ENCODE assay signal across 19 cellular contexts in genomic region chr18:54871231-54871630, GRCh38. TPM values are rescaled to one million over a fixed set of nuclear protein-coding genes. Genes with fewer than 3 reads are reported as not detected.
DNase-seq lines count a peak whose midpoint lies in the region; ATAC-seq and TF ChIP-seq lines count a peak whose summit lies in the region.
"Had no signal": no experiment of that assay in that cellular context is flagged by ENCODE, and none has a peak within 500 bp of the region (broad histone marks: within the 10 kb centered on the region; RNA-seq: fewer than 3 reads in every experiment).

No MANE protein-coding gene starts in this region.

- no peaks in the 10 kb centered on the region for H3K36me3 ChIP-seq in SK-N-MC (ENCODE audit: insufficient read depth, low read length)
- H3K36me3 ChIP-seq in transverse colon = no peaks in the 10 kb centered on the region

- no peaks in the 10 kb centered on the region for H3K27me3 Mint-ChIP-seq in T-cell
- H3K27me3 Mint-ChIP-seq: T-helper 17 cell had no signal

- H3K27ac ChIP-seq in SK-N-MC (no peak overlapping the region), transverse colon (no peak overlapping the region)
- H3K27ac ChIP-seq: 22Rv1 had no signal

- H3K9me3 ChIP-seq in SK-N-MC (ENCODE audit: low read depth, low read length) (no peaks in the 10 kb centered on the region), transverse colon (no peaks in the 10 kb centered on the region)

- no peak overlapping the region for H3K4me3 ChIP-seq in SK-N-MC
- H3K4me3 ChIP-seq in transverse colon = no peak overlapping the region
- H3K4me3 ChIP-seq: GM12878 had no signal

- in situ Hi-C loops in transverse colon (cut with MboI; ENCODE audit: low pct_ligation_motif_present in 1 of 4, low pct_unique_long_range_greater_than_20kb in 1 of 4, low sequenced_read_pairs in 3 of 4) = no loop called here

- POLR2A ChIA-PET in T-cell (lab: Charles Lee) = interaction anchor here in 1 of 2 donors (0.9 kb wide), 1 partner anchor 11 kb away, joined by 7 read pairs; no protein-coding TSS in a partner anchor

- no peaks in the 10 kb centered on the region for H3K9me3 Mint-ChIP-seq in T-cell

- TF ChIP-seq CTCF in transverse colon (IDR thresholded peaks at IDR 0.05) = no peak

- no peak overlapping the region for H3K9ac ChIP-seq in SK-N-MC (ENCODE audit: insufficient read length)

- 87 to 98% methylated on average over 6 of the region's 6 CpGs for WGBS in transverse colon (ENCODE audit: low coverage in 1 of 2), 2 donors

- DNase-seq in DMS79 treated with DMSO at 0.1 percent for 48 hours (lab: John Stamatoyannopoulos, UW) (peak; percentile 35), DMS79 (lab: John Stamatoyannopoulos, UW) (no peak), SK-N-MC (ENCODE audit: low read depth, low spot score) (peak; percentile 57), amniotic epithelial cell (ENCODE audit: low read depth) (peak; percentile 37), transverse colon (no peak), T-cell (no peak), NCI-H526 treated with DMSO at 0.1 percent for 48 hours (lab: John Stamatoyannopoulos, UW) (no peak)
- no peak for DNase-seq in stimulated activated CD4-positive, alpha-beta T cell treated with anti-CD3 and anti-CD28 coated beads, Interleukin-4, amount 100 ng/mL, for 1 hour
- DNase-seq: AML-193, KG1, MV-4-11, NCI-H1930, NCI-H2171, NCI-H446, SHP77, T-helper 17 cell had no signal

- H3K27ac Mint-ChIP-seq in T-cell = no peak overlapping the region
- H3K27ac Mint-ChIP-seq: CD14-positive monocyte, T-helper 17 cell had no signal

- TF ChIP-seq POLR2A in transverse colon (IDR thresholded peaks at IDR 0.05) = no peak

- no peak overlapping the region for H3K4me3 Mint-ChIP-seq in T-cell
- H3K4me3 Mint-ChIP-seq: CD14-positive monocyte, T-helper 17 cell had no signal

- H3K27me3 ChIP-seq in transverse colon = no peaks in the 10 kb centered on the region

- CTCF ChIA-PET in T-cell (lab: Charles Lee) = no interaction called here

- TF ChIP-seq EP300 in transverse colon (IDR thresholded peaks at IDR 0.05; ENCODE audit: low read depth) = no peak

- peaks cover 0 to 17% (median 8%) of the 10 kb centered on the region in 4 donors for H3K4me1 ChIP-seq in transverse colon

- peaks cover 8% of the 10 kb centered on the region for H3K36me3 Mint-ChIP-seq in T-cell
- H3K36me3 Mint-ChIP-seq: CD14-positive monocyte had no signal

- peaks cover 5 to 8% (median 7%) of the 10 kb centered on the region in 3 donors for H3K4me1 Mint-ChIP-seq in T-cell
- H3K4me1 Mint-ChIP-seq: CD14-positive monocyte had no signal

- intact Hi-C loops in transverse colon (cut with DNase I; ENCODE audit: low total_unique reads) = no loop called here

- ATAC-seq in T-cell (replicated peaks in 1 of 4) = no peak
- ATAC-seq: GM12878, T-helper 17 cell had no signal

RNA-seq across cellular contexts. Expression of gene RAB27B, which starts 43.0 kb away (rescaled TPM):
- total RNA-seq in transverse colon (1 to 10 TPM; 1.2 to 6.0 (median 3.5) TPM), T-cell (1 to 10 TPM; 2.6 to 4.3 (median 3.0) TPM)

Comparison
In these comparisons a context has a peak if more than half of its experiments do, and no peak if none do; other contexts are left out.
1. DNase-seq: peak in DMS79 treated with DMSO at 0.1 percent for 48 hours (single experiment), SK-N-MC (single experiment) and amniotic epithelial cell (single experiment); none in DMS79 (single experiment), stimulated activated CD4-positive, alpha-beta T cell treated with anti-CD3 and anti-CD28 coated beads, Interleukin-4, amount 100 ng/mL, for 1 hour (single experiment), transverse colon (single experiment), T-cell (0 of 34) and NCI-H526 treated with DMSO at 0.1 percent for 48 hours (single experiment).